In genomic region chr11:12225046-12225739, GRCh38 we compare ENCODE assay signal across 12 cellular contexts.
DNase-seq lines count a peak whose midpoint lies in the region; TF ChIP-seq lines count a peak whose summit lies in the region.
"Had no signal": no experiment of that assay in that cellular context is flagged by ENCODE, and none has a peak within 500 bp of the region (broad histone marks: within the 10 kb centered on the region; RNA-seq: fewer than 3 reads in every experiment).

No MANE protein-coding gene starts in this region.

- H3K4me3 Mint-ChIP-seq in T-helper 1 cell treated with Interleukin-12 subunit alpha and Interleukin-12 subunit beta and Interleukin-4 antibody, amounts not matched to agents 30 μg/mL and 1 μg/mL, for 36 hours, result no peak overlapping the region
- no peak overlapping the region for H3K4me3 Mint-ChIP-seq in chondrocyte (ENCODE audit: unreplicated experiment)
- H3K4me3 Mint-ChIP-seq: brain had no signal

- WGBS in spleen, 5 donors, result 71 to 91% (median 77%) methylated on average over 8 of the region's 8 CpGs

- TF ChIP-seq POLR2A in NB4 (IDR thresholded peaks at IDR 0.05; ENCODE audit: extremely low read depth, insufficient read length) (no peak), spleen (IDR thresholded peaks at IDR 0.05) (no peak)

- H3K4me1 Mint-ChIP-seq in T-helper 1 cell treated with Interleukin-12 subunit alpha and Interleukin-12 subunit beta and Interleukin-4 antibody, amounts not matched to agents 30 μg/mL and 1 μg/mL, for 36 hours (ENCODE audit: low read depth), result peaks cover 48% of the 10 kb centered on the region
- H3K4me1 Mint-ChIP-seq in chondrocyte (ENCODE audit: low read depth), result peaks cover 41% of the 10 kb centered on the region

- H3K27ac ChIP-seq in spleen, result peak overlapping the region in 6 of 8 donors; percentile 23 to 85 (median 78)

- no peak for DNase-seq in T-helper 1 cell
- peak; percentile 48 for DNase-seq in NB4 (ENCODE audit: low read depth)
- DNase-seq in chondrocyte (ENCODE audit: low spot score), result no peak
- no peak for DNase-seq in spleen
- no peak for DNase-seq in ACHN
- DNase-seq in GM13977 (ENCODE audit: low spot score), result no peak
- no peak for DNase-seq in mucosa of gallbladder (ENCODE audit: low spot score)
- DNase-seq: NCI-H1694 treated with DMSO at 0.1 percent for 48 hours had no signal

- no peaks in the 10 kb centered on the region for H3K9me3 Mint-ChIP-seq in T-helper 1 cell treated with Interleukin-12 subunit alpha and Interleukin-12 subunit beta and Interleukin-4 antibody, amounts not matched to agents 30 μg/mL and 1 μg/mL, for 36 hours
- no peaks in the 10 kb centered on the region for H3K9me3 Mint-ChIP-seq in chondrocyte (ENCODE audit: low read depth)

- no peaks in the 10 kb centered on the region for H3K9me3 ChIP-seq in spleen
- H3K9me3 ChIP-seq: HAP-1 had no signal

- H3K27me3 ChIP-seq in spleen (replicated peaks in 1 of 7), result no peaks in the 10 kb centered on the region

- H3K27ac Mint-ChIP-seq in T-helper 1 cell treated with Interleukin-12 subunit alpha and Interleukin-12 subunit beta and Interleukin-4 antibody, amounts not matched to agents 30 μg/mL and 1 μg/mL, for 36 hours, result peak overlapping the region; percentile 98
- H3K27ac Mint-ChIP-seq in chondrocyte (ENCODE audit: unreplicated experiment), result peak overlapping the region; percentile 82

- H3K4me1 ChIP-seq in spleen, result peaks cover 15 to 56% (median 44%) of the 10 kb centered on the region in 6 donors
- H3K4me1 ChIP-seq: HAP-1 had no signal

- H3K4me3 ChIP-seq in NB4 (ENCODE audit: low read depth, low read length) (no peak overlapping the region), spleen (peak overlapping the region in 1 of 8 donors; percentile 39)
- H3K4me3 ChIP-seq: GM12878, HAP-1 had no signal

- peaks cover 0 to 63% (median 2%) of the 10 kb centered on the region in 6 donors for H3K36me3 ChIP-seq in spleen
- H3K36me3 ChIP-seq: HAP-1 had no signal

- in situ Hi-C loops in ACHN (cut with HindIII; ENCODE audit: low pct_ligation_motif_present, low pct_unique_long_range_greater_than_20kb, low sequenced_read_pairs), result no loop called here
- in situ Hi-C loops in GM13977 (cut with MboI; ENCODE audit: low pct_unique_long_range_greater_than_20kb, low sequenced_read_pairs, unreplicated experiment), result no loop called here

- no peaks in the 10 kb centered on the region for H3K27me3 Mint-ChIP-seq in T-helper 1 cell treated with Interleukin-12 subunit alpha and Interleukin-12 subunit beta and Interleukin-4 antibody, amounts not matched to agents 30 μg/mL and 1 μg/mL, for 36 hours (ENCODE audit: low read depth)
- H3K27me3 Mint-ChIP-seq in chondrocyte (ENCODE audit: low read depth), result no peaks in the 10 kb centered on the region
- H3K27me3 Mint-ChIP-seq: brain had no signal

- intact Hi-C loops in spleen (cut with DNase I; ENCODE audit: low total_unique reads), result no loop called here

- peaks cover 64% of the 10 kb centered on the region for H3K36me3 Mint-ChIP-seq in T-helper 1 cell treated with Interleukin-12 subunit alpha and Interleukin-12 subunit beta and Interleukin-4 antibody, amounts not matched to agents 30 μg/mL and 1 μg/mL, for 36 hours (ENCODE audit: low read depth)
- peaks cover 59% of the 10 kb centered on the region for H3K36me3 Mint-ChIP-seq in chondrocyte (ENCODE audit: low read depth)

- TF ChIP-seq CTCF in NB4 (IDR thresholded peaks at IDR 0.05; ENCODE audit: low read depth, low read length), result no peak
- TF ChIP-seq CTCF in chondrocyte (IDR thresholded peaks at IDR 0.05), result no peak
- no peak for TF ChIP-seq CTCF in spleen (IDR thresholded peaks at IDR 0.05 in 8 of 11, conservative IDR thresholded peaks at IDR 0.05 in 3 of 11)
- TF ChIP-seq CTCF in GM13977 (IDR thresholded peaks at IDR 0.05; ENCODE audit: extremely low read depth, insufficient read depth, missing control alignments), result no peak
